In the genomic region with DNA sequence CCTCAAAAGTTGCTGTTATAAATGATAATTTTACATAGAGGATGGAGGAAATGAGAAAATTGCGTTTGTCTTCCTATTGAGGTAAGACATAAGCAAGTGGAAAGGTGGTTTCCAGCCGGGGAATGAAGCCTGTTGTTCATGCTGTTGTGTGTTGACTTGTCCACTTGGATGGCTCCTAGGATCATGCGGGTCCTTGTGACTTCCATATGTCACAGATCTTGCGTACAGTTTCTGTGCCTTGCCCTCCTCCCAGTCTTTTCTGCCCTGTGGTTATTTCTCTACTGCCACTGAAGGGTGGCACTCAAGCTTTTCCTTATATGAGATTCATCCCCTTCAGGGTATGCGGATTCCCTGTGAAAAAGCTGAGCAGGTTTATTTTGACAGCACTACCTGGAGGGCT, we compare ENCODE assay signal across 15 cellular contexts.
DNase-seq lines count a peak whose midpoint lies in the region; ATAC-seq and TF ChIP-seq lines count a peak whose summit lies in the region.
"Had no signal": no experiment of that assay in that cellular context is flagged by ENCODE, and none has a peak within 500 bp of the region (broad histone marks: within the 10 kb centered on the region; RNA-seq: fewer than 3 reads in every experiment).

No MANE protein-coding gene starts in this region.

- H2AFZ ChIP-seq in SU-DHL-6 (ENCODE audit: low read depth, low read length, severe bottlenecking), result no peak overlapping the region

- no peaks in the 10 kb centered on the region for H3K9me3 Mint-ChIP-seq in effector memory CD8-positive, alpha-beta T cell
- H3K9me3 Mint-ChIP-seq: CD14-positive monocyte; CD4-positive, alpha-beta memory T cell had no signal

- H3F3A ChIP-seq in SU-DHL-6 (ENCODE audit: insufficient read depth), result 0 out of 2 replicates have a peak, but pooled peaks cover 11% of the 10 kb centered on the region

- ATAC-seq in effector memory CD8-positive, alpha-beta T cell (replicated peaks), result no peak
- ATAC-seq: HepG2 had no signal

- no peaks in the 10 kb centered on the region for H3K36me3 ChIP-seq in SU-DHL-6 (ENCODE audit: low read length)
- H3K36me3 ChIP-seq: BLaER1 had no signal

- no peak overlapping the region for H3K4me3 ChIP-seq in SU-DHL-6 (ENCODE audit: insufficient read depth, low read length, poor library complexity, severe bottlenecking)
- H3K4me3 ChIP-seq: BLaER1 had no signal

- no peak overlapping the region for H3K9ac ChIP-seq in SU-DHL-6 (ENCODE audit: low read length)
- H3K9ac ChIP-seq: BLaER1 had no signal

- H3K27ac ChIP-seq in SU-DHL-6 (ENCODE audit: low read depth, low read length), result no peak overlapping the region
- H3K27ac ChIP-seq: BLaER1 had no signal

- H3K4me1 Mint-ChIP-seq in effector memory CD8-positive, alpha-beta T cell (ENCODE audit: low read depth in 2 of 2), result no peaks in the 10 kb centered on the region
- H3K4me1 Mint-ChIP-seq: CD14-positive monocyte had no signal

- no peaks in the 10 kb centered on the region for H4K20me1 ChIP-seq in SU-DHL-6 (ENCODE audit: low read depth, low read length)
- H4K20me1 ChIP-seq: BLaER1 had no signal

- no peaks in the 10 kb centered on the region for H3K27me3 ChIP-seq in SU-DHL-6 (ENCODE audit: low read length)
- H3K27me3 ChIP-seq: BLaER1 had no signal

- no peaks in the 10 kb centered on the region for H3K9me2 ChIP-seq in SU-DHL-6 (replicated peaks; ENCODE audit: insufficient read depth, low read length)

- peaks cover 0 to 19% of the 10 kb centered on the region in 2 donors for H3K27me3 Mint-ChIP-seq in effector memory CD8-positive, alpha-beta T cell

- no peak overlapping the region for H3K27ac Mint-ChIP-seq in effector memory CD8-positive, alpha-beta T cell
- H3K27ac Mint-ChIP-seq: CD4-positive, alpha-beta memory T cell had no signal

- H3K79me2 ChIP-seq in SU-DHL-6 (ENCODE audit: insufficient read depth, low read length), result peaks cover 45% of the 10 kb centered on the region; the same call in 1 of the 2 replicates

- peak; percentile 22 for DNase-seq in NCI-H2171 treated with DMSO at 0.1 percent for 48 hours (lab: John Stamatoyannopoulos, UW)
- DNase-seq in NCI-H2171 (lab: John Stamatoyannopoulos, UW), result no peak
- DNase-seq in NCI-H69 (lab: John Stamatoyannopoulos, UW), result peak; percentile 47
- DNase-seq in NCI-H774 (lab: John Stamatoyannopoulos, UW), result no peak
- DNase-seq in EL, result no peak
- DNase-seq in effector memory CD8-positive, alpha-beta T cell, result no peak
- DNase-seq: 8988T; CD4-positive, alpha-beta memory T cell; DND-41; GOT3; H7 had no signal

- peak overlapping the region; percentile 18 for H3K4me2 ChIP-seq in SU-DHL-6 (ENCODE audit: low read depth, low read length, poor library complexity, severe bottlenecking)
- H3K4me2 ChIP-seq: BLaER1 had no signal

- TF ChIP-seq CTCF in SU-DHL-6 (IDR thresholded peaks at IDR 0.05; ENCODE audit: insufficient read depth, low read length, poor library complexity, severe bottlenecking), result no peak

- H3K36me3 Mint-ChIP-seq in effector memory CD8-positive, alpha-beta T cell (ENCODE audit: insufficient read depth), result no peaks in the 10 kb centered on the region
- H3K36me3 Mint-ChIP-seq: CD4-positive, alpha-beta memory T cell had no signal

- no peaks in the 10 kb centered on the region for H3K9me3 ChIP-seq in SU-DHL-6 (ENCODE audit: insufficient read depth, low read length)
- H3K9me3 ChIP-seq: BLaER1 had no signal

- H3K4me3 Mint-ChIP-seq in effector memory CD8-positive, alpha-beta T cell, result no peak overlapping the region
- H3K4me3 Mint-ChIP-seq: CD14-positive monocyte; CD4-positive, alpha-beta memory T cell had no signal

Comparison
In these comparisons a context has a peak if more than half of its experiments do, and no peak if none do; other contexts are left out.
1. DNase-seq: peak in NCI-H2171 treated with DMSO at 0.1 percent for 48 hours (single experiment) and NCI-H69 (single experiment); none in NCI-H2171 (single experiment), NCI-H774 (single experiment), EL (single experiment) and effector memory CD8-positive, alpha-beta T cell (0 of 3).